9 cellular contexts compared by ENCODE assay signal in the genomic region with DNA sequence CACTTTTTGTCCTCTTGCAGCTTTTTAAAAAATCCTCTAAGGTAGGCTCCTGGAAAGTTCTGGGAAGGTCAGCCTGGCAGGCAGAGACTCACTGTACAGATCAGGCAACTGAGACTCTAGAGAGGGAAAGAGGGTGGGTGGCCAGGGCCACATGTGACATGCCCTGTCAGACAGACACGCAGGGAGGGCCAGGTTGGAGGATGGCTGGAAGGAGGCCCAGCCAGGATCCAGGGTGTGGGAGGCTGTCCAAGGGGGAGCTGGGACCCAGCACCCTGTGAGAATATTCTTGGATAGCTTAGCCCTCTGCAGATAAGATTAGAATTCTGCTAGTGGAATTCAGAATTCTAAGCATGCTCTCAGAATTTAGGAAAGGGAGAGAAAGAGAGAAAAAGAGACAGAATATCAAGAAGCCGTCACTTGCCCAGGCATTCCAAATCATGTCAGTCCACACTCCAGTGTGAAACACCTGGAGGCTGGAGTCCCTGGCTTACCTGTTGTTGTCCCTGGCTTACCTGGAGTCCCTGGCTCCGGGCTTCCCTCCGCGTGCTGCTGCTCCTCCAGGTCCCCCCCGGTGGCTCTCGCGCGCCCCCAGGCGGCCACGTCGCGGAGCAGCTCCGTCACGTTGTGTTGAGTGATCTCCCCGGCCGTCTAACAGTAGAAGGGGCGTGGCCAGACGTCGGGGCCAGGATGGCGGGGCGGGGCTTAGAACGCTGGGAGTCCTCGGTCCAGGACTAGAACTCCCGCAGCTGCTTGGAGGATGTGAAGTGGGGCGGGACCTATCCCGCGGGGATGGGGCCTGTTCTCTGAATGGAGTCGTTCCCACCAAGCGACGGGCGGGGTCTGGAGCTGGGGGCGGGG. TPM values are rescaled to one million over a fixed set of nuclear protein-coding genes. Genes with fewer than 3 reads are reported as not detected.
A peak's percentile ranks its signal among the peaks of the same experiment; 100 is the strongest.
DNase-seq lines count a peak whose midpoint lies in the region; ATAC-seq and TF ChIP-seq lines count a peak whose summit lies in the region.
"Had no signal": no experiment of that assay in that cellular context is flagged by ENCODE, and none has a peak within 500 bp of the region (broad histone marks: within the 10 kb centered on the region; RNA-seq: fewer than 3 reads in every experiment).

No MANE protein-coding gene starts in this region.

- peak; percentile 94 for TF ChIP-seq RAD21 in HCT116 (IDR thresholded peaks at IDR 0.05; ENCODE audit: low read depth)

- H2AFZ ChIP-seq in HCT116 (ENCODE audit: low read depth, low read length, poor library complexity, severe bottlenecking), result no peak overlapping the region

- ATAC-seq in HCT116 (peak; percentile 77), gastrocnemius medialis (peak; percentile 77 to 79), GM19397 (IDR thresholded peaks at IDR 0.05; ENCODE audit: unreplicated experiment) (no peak)

- peak overlapping the region; percentile 67 to 74 for H3K4me3 ChIP-seq in HCT116 (replicated peaks in 1 of 2; ENCODE audit: low read depth in 1 of 2, low read length in 2 of 2)
- H3K4me3 ChIP-seq in right atrium auricular region, result no peak overlapping the region
- no peak overlapping the region for H3K4me3 ChIP-seq in gastrocnemius medialis

- peaks cover 13 to 53% of the 10 kb centered on the region in 2 experiments for H3K4me1 ChIP-seq in HCT116 (ENCODE audit: control insufficient read depth in 1 of 2, insufficient read depth in 2 of 2, low read length in 2 of 2)
- peaks cover 0 to 47% of the 10 kb centered on the region in 2 donors for H3K4me1 ChIP-seq in right atrium auricular region
- H3K4me1 ChIP-seq in gastrocnemius medialis, result peaks cover 0 to 18% of the 10 kb centered on the region in 2 donors

- H3K9me2 ChIP-seq in HCT116 (ENCODE audit: insufficient read depth), result no peaks in the 10 kb centered on the region

- RAD21 ChIA-PET in HCT116 (lab: Charles Lee; ENCODE audit: low non-redundant PET in 1 of 2, low total read pairs in 2 of 2, uncharacterized antibody in 2 of 2, unreplicated experiment in 2 of 2), result interaction anchor here (0.6 to 2.6 kb wide), 4 partner anchors 14 to 19 kb away, joined by 3 to 11 read pairs (median 8); no protein-coding TSS in a partner anchor

- H3K27me3 ChIP-seq in HCT116 (ENCODE audit: insufficient read depth, low read length) (no peaks in the 10 kb centered on the region), right atrium auricular region (peaks cover 0 to 13% of the 10 kb centered on the region in 2 donors), gastrocnemius medialis (peaks cover 27 to 29% (median 29%) of the 10 kb centered on the region in 3 donors)

- in situ Hi-C loops in gastrocnemius medialis (cut with MboI; ENCODE audit: low sequenced_read_pairs in 4 of 4), result loop anchor here in 1 of 4 donors (10.0 kb wide), 1 partner anchor 76 kb away; no protein-coding TSS in a partner anchor

- POLR2A ChIA-PET in HCT116 (lab: Charles Lee), result interaction anchor here (0.8 to 2.9 kb wide), 7 partner anchors 8 to 471 kb away, joined by 3 to 24 read pairs (median 4); a partner anchor contains a TSS

- DNase-seq in COLO668 (lab: John Stamatoyannopoulos, UW; ENCODE audit: unreplicated experiment) (peak; percentile 94), HCT116 (ENCODE audit: low read depth, low spot score) (peak; percentile 92), NCI-H2081 (lab: John Stamatoyannopoulos, UW) (peak; percentile 87 to 91), T-helper 9 cell (peak; percentile 80), amniotic epithelial cell (ENCODE audit: low read depth) (peak; percentile 65), right atrium auricular region (ENCODE audit: low spot score) (peak; percentile 82), gastrocnemius medialis (peak; percentile 57 to 89)

- H3K9ac ChIP-seq in HCT116 (ENCODE audit: low read length), result peak overlapping the region; percentile 81

- TF ChIP-seq POLR2A in HCT116 (IDR thresholded peaks at IDR 0.05; ENCODE audit: borderline replicate concordance, extremely low read depth, insufficient read depth, insufficient read length) (no peak), gastrocnemius medialis (IDR thresholded peaks at IDR 0.05) (no peak)

- no peaks in the 10 kb centered on the region for H3K36me3 ChIP-seq in HCT116 (ENCODE audit: control insufficient read depth in 1 of 2, insufficient read depth in 2 of 2, low read length in 2 of 2)
- H3K36me3 ChIP-seq in right atrium auricular region, result peaks cover 6% of the 10 kb centered on the region
- H3K36me3 ChIP-seq in gastrocnemius medialis, result no peaks in the 10 kb centered on the region

- CTCF ChIA-PET in HCT116 (lab: Charles Lee), result interaction anchor here (0.7 to 3.0 kb wide), 17 partner anchors 9 to 279 kb away, joined by 3 to 53 read pairs (median 4); a partner anchor contains a TSS

- H3K9me3 ChIP-seq in HCT116 (ENCODE audit: control insufficient read depth in 1 of 2, insufficient read depth in 1 of 2, low read depth in 1 of 2, low read length in 2 of 2) (no peaks in the 10 kb centered on the region), right atrium auricular region (no peaks in the 10 kb centered on the region), gastrocnemius medialis (no peaks in the 10 kb centered on the region)

- no peaks in the 10 kb centered on the region for H4K20me1 ChIP-seq in HCT116 (ENCODE audit: insufficient read depth)

- peaks cover 12% of the 10 kb centered on the region for H3K79me2 ChIP-seq in HCT116 (ENCODE audit: insufficient read depth, low read length)

- peak overlapping the region; percentile 96 for H3K4me2 ChIP-seq in HCT116 (ENCODE audit: low read length)

- TF ChIP-seq CTCF in HCT116 (IDR thresholded peaks at IDR 0.05 in 2 of 3, conservative IDR thresholded peaks at IDR 0.05 in 1 of 3; ENCODE audit: borderline replicate concordance in 1 of 3, insufficient read depth in 1 of 3, low read depth in 2 of 3, low read length in 2 of 3), result peak; percentile 89 to 97 (median 96)
- peak; percentile 72 to 88 for TF ChIP-seq CTCF in right atrium auricular region (IDR thresholded peaks at IDR 0.05)
- TF ChIP-seq CTCF in gastrocnemius medialis (IDR thresholded peaks at IDR 0.05 in 4 of 5, conservative IDR thresholded peaks at IDR 0.05 in 1 of 5), result peak; percentile 70 to 91 (median 89)

- intact Hi-C loops in HCT116 (cut with micrococcal nuclease) (no loop called here), gastrocnemius medialis (cut with DNase I; ENCODE audit: low total_unique reads) (loop anchor here (1.0 kb wide), 2 partner anchors 19 to 72 kb away; no protein-coding TSS in a partner anchor)

- BruUV-seq in HCT116 (replicated peaks; lab: Mats Ljungman, UMichigan), result TSS peak; percentile 78

- peak overlapping the region; percentile 78 for H3K27ac ChIP-seq in HCT116 (ENCODE audit: low read depth, low read length)
- peak overlapping the region; percentile 87 to 96 for H3K27ac ChIP-seq in right atrium auricular region
- peak overlapping the region in 1 of 4 donors; percentile 73 for H3K27ac ChIP-seq in gastrocnemius medialis

TF ChIP-seq in HCT116, 20 proteins besides CTCF, POLR2A, EP300 and RAD21:
- peak; percentile 68 for TF ChIP-seq POLR2AphosphoS5 (IDR thresholded peaks at IDR 0.05; ENCODE audit: low read depth, low read length)
- peak; percentile 49 for TF ChIP-seq YY1 (IDR thresholded peaks at IDR 0.05; ENCODE audit: extremely low read depth, insufficient replicate concordance, low read depth, low read length)
- TF ChIP-seq SP1 (IDR thresholded peaks at IDR 0.05; ENCODE audit: low read depth), result peak; percentile 59
- no peak for TF ChIP-seq SIN3A (IDR thresholded peaks at IDR 0.05; ENCODE audit: low read depth)
- TF ChIP-seq, protein P1, sequence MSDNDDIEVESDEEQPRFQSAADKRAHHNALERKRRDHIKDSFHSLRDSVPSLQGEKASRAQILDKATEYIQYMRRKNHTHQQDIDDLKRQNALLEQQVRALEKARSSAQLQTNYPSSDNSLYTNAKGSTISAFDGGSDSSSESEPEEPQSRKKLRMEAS (IDR thresholded peaks at IDR 0.05), result peak; percentile 91
- TF ChIP-seq TCF7L2 (IDR thresholded peaks at IDR 0.05; ENCODE audit: borderline replicate concordance, extremely low read depth, insufficient read depth, insufficient read length), result peak; percentile 64
TF ChIP-seq in HCT116: peak in this region for 5.

RNA-seq across cellular contexts. Expression of a gene that starts 2.8 kb away (rescaled TPM):
- total RNA-seq in HCT116 (2021; ENCODE audit: unreplicated experiment) (42.1 TPM), right atrium auricular region (1,000 to 10,000 TPM; 3,822 to 4,003 TPM), gastrocnemius medialis (1 to 10 TPM; 1.6 to 6.2 (median 5.5) TPM)
- 38.5 and 43.5 TPM in 2 replicates for polyA plus RNA-seq in HCT116 (2012)
- polyA plus RNA-seq: IgD-negative memory B cell had no signal

RNA-seq across cellular contexts. Expression of a gene that starts 6.1 kb away (rescaled TPM):
- total RNA-seq in HCT116 (2021; ENCODE audit: unreplicated experiment), result 52.8 TPM
- 34.3 and 47.5 TPM in 2 replicates for polyA plus RNA-seq in HCT116 (2012)
- total RNA-seq in right atrium auricular region, result 1 to 10 TPM in 1 of 2 donors, under 1 TPM in 1; 0.89 to 2.7 TPM
- under 1 TPM in 1 of 4 donors, not detected in 3; 0.39 TPM for total RNA-seq in gastrocnemius medialis
- polyA plus RNA-seq: IgD-negative memory B cell had no signal

RNA-seq across cellular contexts. Expression of a gene that starts 11.4 kb away (rescaled TPM):
- total RNA-seq in HCT116 (2021; ENCODE audit: unreplicated experiment) (188 TPM), right atrium auricular region (10 to 100 TPM in 1 of 2 donors, 1 to 10 TPM in 1; 6.8 to 46.5 TPM), gastrocnemius medialis (1,000 to 10,000 TPM; 2,342 to 9,166 (median 6,627) TPM)
- 219 and 251 TPM in 2 replicates for polyA plus RNA-seq in HCT116 (2012)
- polyA plus RNA-seq: IgD-negative memory B cell had no signal

RNA-seq across cellular contexts. Expression of a gene that starts 19.7 kb away (rescaled TPM):
- total RNA-seq in HCT116 (2021; ENCODE audit: unreplicated experiment), result 2.3 TPM
- polyA plus RNA-seq in HCT116 (2012), result 0.75 and 1.8 TPM in 2 replicates
- total RNA-seq in right atrium auricular region, result under 1 TPM in 1 of 2 donors, not detected in 1; 0.08 TPM
- not detected for total RNA-seq in gastrocnemius medialis

RNA-seq across cellular contexts. Expression of a gene that starts 42.9 kb away (rescaled TPM):
- total RNA-seq in HCT116 (2021; ENCODE audit: unreplicated experiment), result 83.2 TPM
- 50.0 and 59.9 TPM in 2 replicates for polyA plus RNA-seq in HCT116 (2012)
- 100 to 1,000 TPM in 1 of 2 donors, 10 to 100 TPM in 1; 98.9 to 205 TPM for total RNA-seq in right atrium auricular region
- total RNA-seq in gastrocnemius medialis, result 10 to 100 TPM; 22.6 to 28.2 (median 26.2) TPM

Comparison
In these comparisons a context has a peak if more than half of its experiments do, and no peak if none do; other contexts are left out.
1. H3K4me3 ChIP-seq: peak in HCT116 (2 of 2); none in right atrium auricular region (0 of 2) and gastrocnemius medialis (0 of 4).
2. RNA of a gene that starts 2.8 kb away (total RNA-seq): 3,822 to 4,003 TPM in right atrium auricular region; 42.1 TPM in HCT116 (single experiment) and 1.6 to 6.2 TPM in gastrocnemius medialis; every median in the first group is over 10 times any median in the second.
3. RNA of a gene that starts 6.1 kb away (total RNA-seq): 52.8 TPM in HCT116 (single experiment); 0.89 to 2.7 TPM in right atrium auricular region and 0.39 TPM in gastrocnemius medialis; every median in the first group is over 10 times any median in the second.
4. RNA of a gene that starts 11.4 kb away (total RNA-seq): 2,342 to 9,166 TPM in gastrocnemius medialis; 188 TPM in HCT116 (single experiment) and 6.8 to 46.5 TPM in right atrium auricular region; every median in the first group is over 10 times any median in the second.
5. Peak in every context shown above with its lines, with median percentiles within 50 percentile points of each other: DNase-seq and CTCF ChIP-seq.